25 cellular contexts compared by ENCODE assay signal in genomic region chr6:98200084-98200483, GRCh38.
DNase-seq lines count a peak whose midpoint lies in the region; ATAC-seq, FAIRE-seq and TF ChIP-seq lines count a peak whose summit lies in the region.
"Had no signal": no experiment of that assay in that cellular context is flagged by ENCODE, and none has a peak within 500 bp of the region (broad histone marks: within the 10 kb centered on the region; RNA-seq: fewer than 3 reads in every experiment).

No MANE protein-coding gene starts in this region.

- DNase-seq in A549 (ENCODE audit: low read depth in 1 of 2, low spot score in 1 of 2) (no peak), NCI-H82 (lab: John Stamatoyannopoulos, UW) (peak; percentile 20), testis (no peak)
- no peak for DNase-seq in effector CD4-positive, alpha-beta T cell
- DNase-seq: 8988T; ACHN; BE2C; C1 segment of cervical spinal cord; CD4-positive, alpha-beta memory T cell; CD4-positive, CD25-positive, alpha-beta regulatory T cell; CD8-positive, alpha-beta memory T cell; COR-L47; DMS 273 treated with DMSO at 0.1 percent for 48 hours; DMS153; DMS53; DMS79; DND-41; EL; GDM1 had no signal

- H3K4me1 ChIP-seq in A549 (no peaks in the 10 kb centered on the region), testis (no peaks in the 10 kb centered on the region)
- H3K4me1 ChIP-seq: BE2C, BLaER1 had no signal

- no peak for ATAC-seq in A549
- no peak for ATAC-seq in HG03521 (IDR thresholded peaks at IDR 0.05; ENCODE audit: unreplicated experiment)
- ATAC-seq: GM12878 had no signal

- TF ChIP-seq POLR2A in A549 (IDR thresholded peaks at IDR 0.05; ENCODE audit: low read length) (no peak), testis (IDR thresholded peaks at IDR 0.05) (no peak)

- intact Hi-C loops in testis (cut with DNase I; ENCODE audit: low total_unique reads): no loop called here

- POLR2A ChIA-PET in A549 (lab: Yijun Ruan, JAX): no interaction called here

- WGBS in A549 (ENCODE audit: missing lambda C conversion rate): 1% methylated on average over 3 of the region's 3 CpGs
- 78 to 83% methylated on average over 3 of the region's 3 CpGs for WGBS in testis, 2 donors

- H3K4me3 ChIP-seq in A549 (no peak overlapping the region), testis (no peak overlapping the region)
- H3K4me3 ChIP-seq: BLaER1, GM12878 had no signal

- no peak for TF ChIP-seq RAD21 in A549 (conservative IDR thresholded peaks at IDR 0.05 in 1 of 2, IDR thresholded peaks at IDR 0.05 in 1 of 2)

- no peak for TF ChIP-seq EP300 in A549 (IDR thresholded peaks at IDR 0.05)

- CTCF ChIA-PET in A549 (lab: Yijun Ruan, JAX): no interaction called here

- H3K36me3 ChIP-seq in testis (ENCODE audit: low read depth, missing control alignments): no peaks in the 10 kb centered on the region
- H3K36me3 ChIP-seq: BE2C, BLaER1 had no signal

- TF ChIP-seq CTCF in A549 (IDR thresholded peaks at IDR 0.05) (no peak), testis (IDR thresholded peaks at IDR 0.05) (no peak)

- H3K4me2 ChIP-seq in A549: no peak overlapping the region
- H3K4me2 ChIP-seq: BLaER1 had no signal

- H3K27me3 ChIP-seq in testis: no peaks in the 10 kb centered on the region
- H3K27me3 ChIP-seq: BE2C, BLaER1 had no signal

- H3K9me3 ChIP-seq in A549: no peaks in the 10 kb centered on the region
- H3K9me3 ChIP-seq in testis: no peaks in the 10 kb centered on the region
- H3K9me3 ChIP-seq: BE2C, BLaER1 had no signal

- peak; percentile 41 for FAIRE-seq in A204.1 (lab: Jason Lieb, UNC)
- FAIRE-seq in A549 (lab: Jason Lieb, UNC): no peak
- FAIRE-seq: GM12878, GM12892, GM18507 had no signal

- H3K27ac ChIP-seq in A549: no peak overlapping the region
- no peak overlapping the region for H3K27ac ChIP-seq in testis
- H3K27ac ChIP-seq: BLaER1 had no signal

TF ChIP-seq in A549, 52 proteins besides CTCF, POLR2A, EP300 and RAD21:
- TF ChIP-seq ZC3H11A (IDR thresholded peaks at IDR 0.05): no peak
- TF ChIP-seq MAFK (IDR thresholded peaks at IDR 0.05; ENCODE audit: partially characterized antibody): peak; percentile 9
